In genomic region chr7:27119412-27119911, GRCh38 we compare ENCODE assay signal across 5 cellular contexts. TPM values are rescaled to one million over a fixed set of nuclear protein-coding genes. Genes with fewer than 3 reads are reported as not detected.
"Had no signal": no experiment of that assay in that cellular context is flagged by ENCODE, and none has a peak within 500 bp of the region (broad histone marks: within the 10 kb centered on the region; RNA-seq: fewer than 3 reads in every experiment).

No MANE protein-coding gene starts in this region.

- H3K9me3 ChIP-seq: body of pancreas, testis had no signal

- DNase-seq: activated naive CD8-positive, alpha-beta T cell treated with anti-CD3 and anti-CD28 coated beads, Interleukin-2, amount 10 ng/mL, durations not matched to agents 7 days and 5 days; body of pancreas; foreskin keratinocyte; naive thymus-derived CD8-positive, alpha-beta T cell; testis had no signal

- H3K36me3 Mint-ChIP-seq: activated naive CD8-positive, alpha-beta T cell treated with anti-CD3 and anti-CD28 coated beads, Interleukin-2, amount 10 ng/mL, durations not matched to agents 7 days and 5 days; naive thymus-derived CD8-positive, alpha-beta T cell had no signal

- H3K27ac ChIP-seq: foreskin keratinocyte, testis had no signal

- H3K4me1 ChIP-seq: testis had no signal

- H3K9me3 Mint-ChIP-seq: activated naive CD8-positive, alpha-beta T cell treated with anti-CD3 and anti-CD28 coated beads, Interleukin-2, amount 10 ng/mL, durations not matched to agents 7 days and 5 days; naive thymus-derived CD8-positive, alpha-beta T cell had no signal

- H3K27ac Mint-ChIP-seq: activated naive CD8-positive, alpha-beta T cell treated with anti-CD3 and anti-CD28 coated beads, Interleukin-2, amount 10 ng/mL, durations not matched to agents 7 days and 5 days; naive thymus-derived CD8-positive, alpha-beta T cell had no signal

- H3K4me1 Mint-ChIP-seq: activated naive CD8-positive, alpha-beta T cell treated with anti-CD3 and anti-CD28 coated beads, Interleukin-2, amount 10 ng/mL, durations not matched to agents 7 days and 5 days; naive thymus-derived CD8-positive, alpha-beta T cell had no signal

- H3K4me3 ChIP-seq: body of pancreas, testis had no signal

- ATAC-seq: body of pancreas; foreskin keratinocyte; naive thymus-derived CD8-positive, alpha-beta T cell had no signal

- H3K27me3 ChIP-seq: foreskin keratinocyte, testis had no signal

- H3K4me3 Mint-ChIP-seq: activated naive CD8-positive, alpha-beta T cell treated with anti-CD3 and anti-CD28 coated beads, Interleukin-2, amount 10 ng/mL, durations not matched to agents 7 days and 5 days; naive thymus-derived CD8-positive, alpha-beta T cell had no signal

RNA-seq across cellular contexts. Expression of gene HOXA2, which starts 17.0 kb away (rescaled TPM):
- total RNA-seq: activated naive CD8-positive, alpha-beta T cell treated with anti-CD3 and anti-CD28 coated beads, Interleukin-2, amount 10 ng/mL, durations not matched to agents 7 days and 5 days; naive thymus-derived CD8-positive, alpha-beta T cell had no signal

RNA-seq across cellular contexts. Expression of gene HOXA1, which starts 23.7 kb away (rescaled TPM):
- total RNA-seq: body of pancreas had no signal

RNA-seq across cellular contexts. Expression of gene HOXA5, which starts 24.0 kb away (rescaled TPM):
- total RNA-seq: activated naive CD8-positive, alpha-beta T cell treated with anti-CD3 and anti-CD28 coated beads, Interleukin-2, amount 10 ng/mL, durations not matched to agents 7 days and 5 days; naive thymus-derived CD8-positive, alpha-beta T cell had no signal

RNA-seq across cellular contexts. Expression of gene HOXA6, which starts 28.1 kb away (rescaled TPM):
- total RNA-seq: activated naive CD8-positive, alpha-beta T cell treated with anti-CD3 and anti-CD28 coated beads, Interleukin-2, amount 10 ng/mL, durations not matched to agents 7 days and 5 days; body of pancreas; naive thymus-derived CD8-positive, alpha-beta T cell; testis had no signal
